In the genomic region with DNA sequence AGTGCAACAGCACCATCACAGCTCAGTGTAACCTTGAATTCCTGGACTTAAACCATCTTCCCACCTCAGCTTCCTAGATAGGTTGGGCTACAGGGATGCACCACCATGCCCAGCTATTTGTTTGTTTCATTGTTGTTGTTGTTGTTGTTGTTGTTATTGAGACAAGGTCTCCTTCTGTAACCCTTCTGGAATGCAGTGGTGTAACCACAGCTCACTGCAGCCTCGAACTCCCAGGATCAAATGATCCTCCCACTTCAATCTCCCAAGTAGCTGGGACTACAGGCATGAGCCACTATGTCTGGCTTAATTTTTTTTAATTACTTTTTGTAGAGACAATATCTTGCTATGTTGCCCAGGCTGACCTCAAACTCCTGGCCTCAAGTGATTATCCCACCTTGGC, we compare ENCODE assay signal across 11 cellular contexts. TPM values are rescaled to one million over a fixed set of nuclear protein-coding genes. Genes with fewer than 3 reads are reported as not detected.
DNase-seq lines count a peak whose midpoint lies in the region; ATAC-seq and TF ChIP-seq lines count a peak whose summit lies in the region.
"Had no signal": no experiment of that assay in that cellular context is flagged by ENCODE, and none has a peak within 500 bp of the region (broad histone marks: within the 10 kb centered on the region; RNA-seq: fewer than 3 reads in every experiment).

No MANE protein-coding gene starts in this region.

- no peak for DNase-seq in CD4-positive, CD25-positive, alpha-beta regulatory T cell
- DNase-seq in superior temporal gyrus (ENCODE audit: extremely low spot score) (no peak), glutamatergic neuron (no peak), Kasumi-1 (lab: John Stamatoyannopoulos, UW) (no peak)
- DNase-seq: cortex of kidney, SJCRH30 had no signal

- peak overlapping the region in 2 of 3 donors; percentile 74 to 96 for H3K27ac Mint-ChIP-seq in CD4-positive, CD25-positive, alpha-beta regulatory T cell
- H3K27ac Mint-ChIP-seq in brain (peak overlapping the region in 4 of 5 experiments; percentile 87 to 96 (median 92)), glutamatergic neuron (ENCODE audit: unreplicated experiment) (no peak overlapping the region)

- H3K9me2 ChIP-seq in Loucy (replicated peaks; ENCODE audit: low read depth, low read length): no peaks in the 10 kb centered on the region

- peak overlapping the region in 2 of 4 donors; percentile 31 to 54 for H3K4me3 Mint-ChIP-seq in CD4-positive, CD25-positive, alpha-beta regulatory T cell
- peak overlapping the region; percentile 42 to 97 (median 96) for H3K4me3 Mint-ChIP-seq in brain
- no peak overlapping the region for H3K4me3 Mint-ChIP-seq in glutamatergic neuron (ENCODE audit: unreplicated experiment)

- H3K36me3 Mint-ChIP-seq in CD4-positive, CD25-positive, alpha-beta regulatory T cell: no peaks in the 10 kb centered on the region
- H3K36me3 Mint-ChIP-seq in brain (no peaks in the 10 kb centered on the region), glutamatergic neuron (ENCODE audit: unreplicated experiment) (no peaks in the 10 kb centered on the region)

- H3K79me2 ChIP-seq in Loucy (ENCODE audit: insufficient read depth, low read length): peaks cover 20% of the 10 kb centered on the region

- peaks cover 6% of the 10 kb centered on the region for H3F3A ChIP-seq in Loucy (ENCODE audit: low read depth)

- peak overlapping the region; percentile 87 for H3K27ac ChIP-seq in CD4-positive, CD25-positive, alpha-beta regulatory T cell (ENCODE audit: insufficient read depth, low read length, poor library complexity, severe bottlenecking)
- peak overlapping the region; percentile 94 for H3K27ac ChIP-seq in neutrophil
- H3K27ac ChIP-seq: SJCRH30 had no signal

- H3K9me3 ChIP-seq in CD4-positive, CD25-positive, alpha-beta regulatory T cell (ENCODE audit: control insufficient read depth in 2 of 2, low read length in 2 of 2): no peaks in the 10 kb centered on the region
- no peaks in the 10 kb centered on the region for H3K9me3 ChIP-seq in Loucy (ENCODE audit: insufficient read depth, low read depth, low read length)
- no peaks in the 10 kb centered on the region for H3K9me3 ChIP-seq in neutrophil
- H3K9me3 ChIP-seq: SJCRH30 had no signal

- H3K4me1 Mint-ChIP-seq in CD4-positive, CD25-positive, alpha-beta regulatory T cell: peaks cover 0 to 41% (median 15%) of the 10 kb centered on the region in 4 donors
- H3K4me1 Mint-ChIP-seq in brain (peaks cover 36% of the 10 kb centered on the region), glutamatergic neuron (ENCODE audit: low read depth, unreplicated experiment) (no peaks in the 10 kb centered on the region)

- peak overlapping the region; percentile 89 for H3K4me3 ChIP-seq in CD4-positive, CD25-positive, alpha-beta regulatory T cell (ENCODE audit: low read depth, low read length)
- H3K4me3 ChIP-seq in Loucy (ENCODE audit: low read length, poor library complexity, severe bottlenecking) (peak overlapping the region; percentile 68), neutrophil (ENCODE audit: low read depth in 1 of 2, low read length in 1 of 2) (peak overlapping the region in 1 of 2 experiments; percentile 84)

- H3K27me3 ChIP-seq in CD4-positive, CD25-positive, alpha-beta regulatory T cell (ENCODE audit: control insufficient read depth, insufficient read depth, low read length): no peaks in the 10 kb centered on the region
- H3K27me3 ChIP-seq in Loucy (ENCODE audit: insufficient read depth, low read length, poor library complexity, severe bottlenecking) (no peaks in the 10 kb centered on the region), neutrophil (no peaks in the 10 kb centered on the region)

- H4K20me1 ChIP-seq in Loucy (ENCODE audit: insufficient read depth, low read length, poor library complexity, severe bottlenecking): peaks cover 5% of the 10 kb centered on the region

- H3K36me3 ChIP-seq in CD4-positive, CD25-positive, alpha-beta regulatory T cell (ENCODE audit: control insufficient read depth, insufficient read depth, low read length): peaks cover 2% of the 10 kb centered on the region
- H3K36me3 ChIP-seq in Loucy (ENCODE audit: insufficient read depth, low read length) (no peaks in the 10 kb centered on the region), neutrophil (no peaks in the 10 kb centered on the region)
- H3K36me3 ChIP-seq: SJCRH30 had no signal

- ATAC-seq in CD4-positive, CD25-positive, alpha-beta regulatory T cell (ENCODE audit: low read depth in 2 of 2): no peak
- no peak for ATAC-seq in HG02759 (IDR thresholded peaks at IDR 0.05; ENCODE audit: unreplicated experiment)

- peak overlapping the region; percentile 78 for H3K4me2 ChIP-seq in Loucy (ENCODE audit: low read depth, low read length, poor library complexity, severe bottlenecking)

- H3K27me3 Mint-ChIP-seq in CD4-positive, CD25-positive, alpha-beta regulatory T cell: no peaks in the 10 kb centered on the region
- H3K27me3 Mint-ChIP-seq in brain: peaks cover 6% of the 10 kb centered on the region
- no peaks in the 10 kb centered on the region for H3K27me3 Mint-ChIP-seq in glutamatergic neuron (ENCODE audit: unreplicated experiment)

- H3K9me3 Mint-ChIP-seq in CD4-positive, CD25-positive, alpha-beta regulatory T cell: no peaks in the 10 kb centered on the region
- H3K9me3 Mint-ChIP-seq in brain (no peaks in the 10 kb centered on the region), glutamatergic neuron (ENCODE audit: unreplicated experiment) (no peaks in the 10 kb centered on the region)

- H3K4me1 ChIP-seq in CD4-positive, CD25-positive, alpha-beta regulatory T cell (ENCODE audit: control insufficient read depth, insufficient read depth, low read length, poor library complexity, severe bottlenecking): peaks cover 17% of the 10 kb centered on the region
- H3K4me1 ChIP-seq in Loucy (ENCODE audit: insufficient read depth, low read length, poor library complexity, severe bottlenecking) (peaks cover 12% of the 10 kb centered on the region), neutrophil (ENCODE audit: control insufficient read depth in 1 of 2, insufficient read depth in 1 of 2, low read depth in 1 of 2, low read length in 1 of 2) (peaks cover 16 to 19% of the 10 kb centered on the region in 2 experiments)
- H3K4me1 ChIP-seq: SJCRH30 had no signal

- TF ChIP-seq CTCF in Loucy (conservative IDR thresholded peaks at IDR 0.05; ENCODE audit: low read length) (no peak), brain (conservative IDR thresholded peaks at IDR 0.05) (no peak), neutrophil (IDR thresholded peaks at IDR 0.05) (no peak), glutamatergic neuron (IDR thresholded peaks at IDR 0.05; ENCODE audit: partially characterized antibody, unreplicated experiment) (no peak)

- no peak overlapping the region for H2AFZ ChIP-seq in Loucy (ENCODE audit: low read length)

- H3K9ac ChIP-seq in Loucy (ENCODE audit: low read depth, low read length, poor library complexity, severe bottlenecking): peak overlapping the region; percentile 87

RNA-seq across cellular contexts. Expression of gene NEMP1, which starts 1.2 kb away (rescaled TPM):
- total RNA-seq in CD4-positive, CD25-positive, alpha-beta regulatory T cell: 14.7 TPM
- 1 to 10 TPM; 3.1 to 7.1 (median 4.7) TPM for polyA plus RNA-seq in CD4-positive, CD25-positive, alpha-beta regulatory T cell
- polyA plus RNA-seq in brain (ENCODE audit: insufficient read depth, low read depth, low replicate concordance): 11.2 TPM
- 11.5 TPM for total RNA-seq in glutamatergic neuron (ENCODE audit: unreplicated experiment)

RNA-seq across cellular contexts. Expression of gene NAB2, which starts 9.1 kb away (rescaled TPM):
- total RNA-seq in CD4-positive, CD25-positive, alpha-beta regulatory T cell: 7.5 TPM
- polyA plus RNA-seq in CD4-positive, CD25-positive, alpha-beta regulatory T cell: 1 to 10 TPM in 2 of 4 donors, under 1 TPM in 2; 0.31 to 1.2 (median 0.90) TPM
- 12.0 TPM for polyA plus RNA-seq in brain (ENCODE audit: insufficient read depth, low read depth, low replicate concordance)
- total RNA-seq in glutamatergic neuron (ENCODE audit: unreplicated experiment): 20.0 TPM

RNA-seq across cellular contexts. Expression of gene MYO1A, which starts 29.9 kb away (rescaled TPM):
- 0.32 TPM for total RNA-seq in CD4-positive, CD25-positive, alpha-beta regulatory T cell
- under 1 TPM in 1 of 4 donors, not detected in 3; 0.38 TPM for polyA plus RNA-seq in CD4-positive, CD25-positive, alpha-beta regulatory T cell
- polyA plus RNA-seq in brain (ENCODE audit: insufficient read depth, low read depth, low replicate concordance): not detected
- total RNA-seq in glutamatergic neuron (ENCODE audit: unreplicated experiment): 0.64 TPM
- total RNA-seq: myocyte had no signal

RNA-seq across cellular contexts. Expression of gene STAT6, which starts 31.3 kb away (rescaled TPM):
- 215 TPM for total RNA-seq in CD4-positive, CD25-positive, alpha-beta regulatory T cell
- polyA plus RNA-seq in CD4-positive, CD25-positive, alpha-beta regulatory T cell: 10 to 100 TPM; 69.2 to 81.6 (median 76.4) TPM
- polyA plus RNA-seq in brain (ENCODE audit: insufficient read depth, low read depth, low replicate concordance): 8.8 TPM
- 34.4 TPM for total RNA-seq in glutamatergic neuron (ENCODE audit: unreplicated experiment)

RNA-seq across cellular contexts. Expression of gene LRP1, which starts 48.5 kb away (rescaled TPM):
- 3.9 TPM for total RNA-seq in CD4-positive, CD25-positive, alpha-beta regulatory T cell
- polyA plus RNA-seq in CD4-positive, CD25-positive, alpha-beta regulatory T cell: under 1 TPM in 3 of 4 donors, not detected in 1; 0.13 to 0.24 (median 0.18) TPM
- 56.5 TPM for polyA plus RNA-seq in brain (ENCODE audit: insufficient read depth, low read depth, low replicate concordance)
- total RNA-seq in glutamatergic neuron (ENCODE audit: unreplicated experiment): 125 TPM
